1 cellular context compared by ENCODE assay signal in the genomic region with DNA sequence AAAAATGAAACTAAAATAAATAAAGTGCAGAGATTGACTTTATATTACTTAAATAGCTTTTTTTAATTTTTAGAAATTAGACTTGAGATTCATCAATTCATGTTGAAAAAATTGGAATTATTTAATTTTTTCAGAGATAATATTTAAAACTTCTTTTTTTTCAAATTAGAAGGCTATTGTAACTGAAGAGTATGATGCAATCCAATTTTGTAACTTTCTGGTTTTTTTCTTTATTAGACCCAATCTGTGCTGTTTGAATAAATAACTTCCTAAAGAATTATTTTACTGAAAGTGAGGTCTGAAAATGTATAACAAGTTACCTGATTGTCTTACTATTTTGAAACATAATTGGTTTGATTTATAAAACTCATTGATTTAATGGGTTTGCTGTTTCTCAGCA.
TF ChIP-seq lines count a peak whose summit lies in the region.

No MANE protein-coding gene starts in this region.

TF ChIP-seq in SK-N-SH, 30 proteins besides CTCF, POLR2A, EP300 and RAD21 (continued from another document):
- no peak for TF ChIP-seq USF1 (IDR thresholded peaks at IDR 0.05; ENCODE audit: borderline replicate concordance, low read depth)
- no peak for TF ChIP-seq POLR2AphosphoS5 (IDR thresholded peaks at IDR 0.05; ENCODE audit: low read depth, low read length)
- no peak for TF ChIP-seq NFIC (IDR thresholded peaks at IDR 0.05; ENCODE audit: borderline replicate concordance)
- TF ChIP-seq MXI1 (IDR thresholded peaks at IDR 0.05; ENCODE audit: low read depth, low read length) = no peak
- TF ChIP-seq, protein P1, sequence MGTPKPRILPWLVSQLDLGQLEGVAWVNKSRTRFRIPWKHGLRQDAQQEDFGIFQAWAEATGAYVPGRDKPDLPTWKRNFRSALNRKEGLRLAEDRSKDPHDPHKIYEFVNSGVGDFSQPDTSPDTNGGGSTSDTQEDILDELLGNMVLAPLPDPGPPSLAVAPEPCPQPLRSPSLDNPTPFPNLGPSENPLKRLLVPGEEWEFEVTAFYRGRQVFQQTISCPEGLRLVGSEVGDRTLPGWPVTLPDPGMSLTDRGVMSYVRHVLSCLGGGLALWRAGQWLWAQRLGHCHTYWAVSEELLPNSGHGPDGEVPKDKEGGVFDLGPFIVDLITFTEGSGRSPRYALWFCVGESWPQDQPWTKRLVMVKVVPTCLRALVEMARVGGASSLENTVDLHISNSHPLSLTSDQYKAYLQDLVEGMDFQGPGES (IDR thresholded peaks at IDR 0.05; ENCODE audit: low read depth, low read length) = no peak
- no peak for TF ChIP-seq RFX5 (IDR thresholded peaks at IDR 0.05; ENCODE audit: low read length)
- TF ChIP-seq TEAD4 (IDR thresholded peaks at IDR 0.05; ENCODE audit: borderline replicate concordance, insufficient read depth) = no peak
- no peak for TF ChIP-seq TCF12 (IDR thresholded peaks at IDR 0.05)
- no peak for TF ChIP-seq TAF1 (IDR thresholded peaks at IDR 0.05; ENCODE audit: borderline replicate concordance, low read depth, low read length)
- no peak for TF ChIP-seq RXRA (IDR thresholded peaks at IDR 0.05; ENCODE audit: borderline replicate concordance, low read depth)
- no peak for TF ChIP-seq RCOR1 (IDR thresholded peaks at IDR 0.05; ENCODE audit: low read length)
- no peak for TF ChIP-seq GATA2 (CRISPR knock-in tag; IDR thresholded peaks at IDR 0.05)
- TF ChIP-seq SIN3A (IDR thresholded peaks at IDR 0.05; ENCODE audit: borderline replicate concordance, low read depth, low read length) = no peak
